Comparison of ENCODE assay signal across 1 cellular context in genomic region chr20:54199283-54199682, GRCh38.
TF ChIP-seq lines count a peak whose summit lies in the region.

No MANE protein-coding gene starts in this region.

TF ChIP-seq in SK-N-SH treated with all-trans-retinoic acid at 6 μM for 48 hours, 23 proteins besides CTCF, POLR2A, EP300 and RAD21 (continued from another document):
- TF ChIP-seq CSRNP3 (CRISPR knock-in tag; IDR thresholded peaks at IDR 0.05) (no peak), ZNF565 (CRISPR knock-in tag; conservative IDR thresholded peaks at IDR 0.05; ENCODE audit: low read depth) (no peak), OSR1 (CRISPR knock-in tag; IDR thresholded peaks at IDR 0.05) (no peak), RARB (CRISPR knock-in tag; IDR thresholded peaks at IDR 0.05) (no peak), ZC3H10 (CRISPR knock-in tag; IDR thresholded peaks at IDR 0.05) (no peak), PPARA (CRISPR knock-in tag; IDR thresholded peaks at IDR 0.05; ENCODE audit: borderline replicate concordance) (no peak), ZFP3 (CRISPR knock-in tag; IDR thresholded peaks at IDR 0.05) (no peak), TOX (CRISPR knock-in tag; IDR thresholded peaks at IDR 0.05; ENCODE audit: borderline replicate concordance) (no peak), BACH2 (CRISPR knock-in tag; IDR thresholded peaks at IDR 0.05; ENCODE audit: borderline replicate concordance) (no peak), CSDC2 (CRISPR knock-in tag; IDR thresholded peaks at IDR 0.05) (no peak), POU6F1 (CRISPR knock-in tag; IDR thresholded peaks at IDR 0.05; ENCODE audit: borderline replicate concordance, low read depth) (no peak)
